Comparison of ENCODE assay signal across 34 cellular contexts in the genomic region with DNA sequence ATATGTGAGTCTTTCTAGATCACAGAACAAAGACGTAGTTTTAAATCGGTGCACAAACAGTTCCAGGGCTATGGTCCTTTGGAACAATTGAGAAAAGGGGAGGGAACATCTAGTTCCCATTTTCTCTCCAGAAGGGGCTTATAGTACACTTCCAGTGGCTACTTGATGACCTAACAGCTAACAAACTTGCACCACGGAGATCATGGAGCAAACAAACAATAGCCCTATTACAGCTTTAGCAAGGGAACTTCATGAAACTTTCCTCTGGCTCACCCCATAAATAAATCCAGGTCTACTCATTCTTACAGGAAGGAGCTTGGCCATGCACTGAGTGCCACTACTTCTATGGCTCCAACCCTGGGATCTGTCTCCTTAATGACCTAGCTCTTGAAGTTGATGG. TPM values are rescaled to one million over a fixed set of nuclear protein-coding genes. Genes with fewer than 3 reads are reported as not detected.
"Had no signal": no experiment of that assay in that cellular context is flagged by ENCODE, and none has a peak within 500 bp of the region (broad histone marks: within the 10 kb centered on the region; RNA-seq: fewer than 3 reads in every experiment).

No MANE protein-coding gene starts in this region.

- H3K36me3 ChIP-seq: ascending aorta, Peyer's patch, SJCRH30 had no signal

- H3K27me3 ChIP-seq: ascending aorta, body of pancreas, Peyer's patch, SJCRH30 had no signal

- H3K4me3 ChIP-seq: ascending aorta, body of pancreas, SJCRH30 had no signal

- H3K27ac ChIP-seq: ascending aorta, body of pancreas, Peyer's patch, RWPE1, SJCRH30, VCaP had no signal

- H3K9me3 ChIP-seq: body of pancreas had no signal

- DNase-seq: activated CD4-positive, alpha-beta T cell treated with anti-CD3 and anti-CD28 coated beads, Interleukin-2, amount 10 ng/mL, durations not matched to agents 7 days and 5 days; activated CD4-positive, CD25-positive, alpha-beta regulatory T cell; activated CD8-positive, alpha-beta T cell treated with anti-CD3 and anti-CD28 coated beads for 36 hours; activated naive CD4-positive, alpha-beta T cell; activated T-cell treated with anti-CD3 and anti-CD28 coated beads, Interleukin-2, amount 50 U/mL, for 72 hours; body of pancreas; central memory CD4-positive, alpha-beta T cell; IMR-90; KBM-7; NCI-H1092 treated with DMSO at 0.1 percent for 48 hours; NCI-H1417 treated with DMSO at 0.1 percent for 48 hours; NCI-H1694; NCI-H2029; NCI-H2107; NCI-H2171 treated with DMSO at 0.1 percent for 48 hours; NCI-H226; NCI-H526; NCI-H82; NK-92 treated with Interleukin-12 subunit alpha and Interleukin-12 subunit beta, amount 100 ng/mL, for 24 hours; OCI-M1; Right ventricle myocardium superior; SJCRH30; SK-N-SH; T-helper 1 cell had no signal

- ATAC-seq: activated CD8-positive, alpha-beta T cell treated with anti-CD3 and anti-CD28 coated beads for 36 hours; activated T-cell treated with anti-CD3 and anti-CD28 coated beads, Interleukin-2, amount 50 U/mL, for 72 hours; body of pancreas had no signal

- H3K4me1 ChIP-seq: ascending aorta, body of pancreas, Peyer's patch, SJCRH30 had no signal

RNA-seq across cellular contexts. Expression of a gene that starts 8.3 kb away (rescaled TPM):
- total RNA-seq: activated CD4-positive, alpha-beta T cell treated with anti-CD3 and anti-CD28 coated beads, Interleukin-2, amount 10 ng/mL, durations not matched to agents 7 days and 5 days; activated CD8-positive, alpha-beta T cell treated with anti-CD3 and anti-CD28 coated beads for 36 hours; activated T-cell treated with anti-CD3 and anti-CD28 coated beads, Interleukin-2, amount 50 U/mL, for 72 hours; activated T-helper 2 cell treated with anti-CD3 and anti-CD28 coated beads, Interferon-gamma antibody, Interleukin-2, Interleukin-4, amounts not matched to agents 10 μg/mL and 5 μg/mL and 100 μg/mL, durations not matched to agents 14 hours and 24 hours and 36 hours; bronchial epithelial cell; IMR-90; LHCN-M2; M059J; NCI-H460; SJCRH30; T-helper 2 cell treated with Interferon-gamma antibody and Interleukin-4, amounts not matched to agents 100 ng/mL and 5 ng/mL, for 36 hours had no signal
- polyA plus RNA-seq: IMR-90, SK-N-SH had no signal

RNA-seq across cellular contexts. Expression of a gene that starts 16.3 kb away (rescaled TPM):
- total RNA-seq: activated CD4-positive, alpha-beta T cell treated with anti-CD3 and anti-CD28 coated beads, Interleukin-2, amount 10 ng/mL, durations not matched to agents 7 days and 5 days; activated CD8-positive, alpha-beta T cell treated with anti-CD3 and anti-CD28 coated beads for 36 hours; activated T-cell treated with anti-CD3 and anti-CD28 coated beads, Interleukin-2, amount 50 U/mL, for 72 hours; activated T-helper 2 cell treated with anti-CD3 and anti-CD28 coated beads, Interferon-gamma antibody, Interleukin-2, Interleukin-4, amounts not matched to agents 10 μg/mL and 5 μg/mL and 100 μg/mL, durations not matched to agents 14 hours and 24 hours and 36 hours; ascending aorta; IMR-90; NCI-H460; Peyer's patch; T-helper 2 cell treated with Interferon-gamma antibody and Interleukin-4, amounts not matched to agents 100 ng/mL and 5 ng/mL, for 36 hours had no signal
- polyA plus RNA-seq: SK-N-SH had no signal

RNA-seq across cellular contexts. Expression of a gene that starts 35.7 kb away (rescaled TPM):
- total RNA-seq: activated CD4-positive, alpha-beta T cell treated with anti-CD3 and anti-CD28 coated beads, Interleukin-2, amount 10 ng/mL, durations not matched to agents 7 days and 5 days; activated CD8-positive, alpha-beta T cell treated with anti-CD3 and anti-CD28 coated beads for 36 hours; activated T-cell treated with anti-CD3 and anti-CD28 coated beads, Interleukin-2, amount 50 U/mL, for 72 hours; activated T-helper 2 cell treated with anti-CD3 and anti-CD28 coated beads, Interferon-gamma antibody, Interleukin-2, Interleukin-4, amounts not matched to agents 10 μg/mL and 5 μg/mL and 100 μg/mL, durations not matched to agents 14 hours and 24 hours and 36 hours; ascending aorta; body of pancreas; bronchial epithelial cell; IMR-90; LHCN-M2; M059J; NCI-H460; Peyer's patch; Right ventricle myocardium superior; SJCRH30; T-helper 2 cell treated with Interferon-gamma antibody and Interleukin-4, amounts not matched to agents 100 ng/mL and 5 ng/mL, for 36 hours had no signal
- polyA plus RNA-seq: IMR-90 had no signal
